In the genomic region with DNA sequence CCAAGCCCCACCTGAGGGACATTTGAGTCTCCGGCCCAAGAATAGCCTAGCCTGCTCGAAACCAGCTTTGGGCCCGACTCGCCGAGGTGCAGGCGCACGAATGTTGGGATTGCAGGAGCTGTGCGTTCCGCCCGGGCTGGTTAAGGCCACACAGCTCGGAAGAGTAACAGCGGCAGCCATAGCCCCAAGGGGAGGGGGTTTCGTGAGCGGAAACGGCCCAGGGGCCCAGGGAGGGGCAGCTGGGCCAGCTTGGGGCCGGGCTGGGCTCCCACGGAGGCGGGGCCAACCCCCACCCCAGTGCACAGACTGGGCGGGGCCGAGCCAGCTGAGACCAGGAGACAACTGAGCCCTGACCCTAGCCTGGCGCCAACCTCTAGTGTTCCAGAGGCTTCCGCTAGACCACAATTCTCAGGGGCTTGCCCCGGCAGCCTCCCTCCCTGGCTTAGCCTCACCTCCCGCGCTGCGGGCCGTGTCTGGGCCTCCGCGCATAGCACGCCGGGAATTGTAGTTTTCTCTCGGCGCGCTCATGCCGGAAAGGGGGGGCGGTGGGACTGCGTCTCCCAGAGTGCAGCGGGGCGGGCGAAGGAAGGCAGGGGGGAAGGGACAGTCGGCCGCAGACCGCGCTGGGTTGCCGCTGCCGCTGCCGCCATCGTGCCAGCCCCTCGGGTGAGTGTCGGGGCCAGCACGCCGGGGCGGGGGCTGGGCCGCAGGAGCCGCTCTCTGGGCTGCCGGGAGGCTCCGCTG, we compare ENCODE assay signal across 8 cellular contexts. TPM values are rescaled to one million over a fixed set of nuclear protein-coding genes. Genes with fewer than 3 reads are reported as not detected.
DNase-seq lines count a peak whose midpoint lies in the region; ATAC-seq and TF ChIP-seq lines count a peak whose summit lies in the region.

Gene NUTF2 (plus strand): TSS at position 614 of the 744 bp plus-strand sequence. CDS start 18,198 bp downstream, outside the sequence.

- peak within 1 kb of the TSS; percentile 85 for H3K27ac ChIP-seq in RWPE2 (ENCODE audit: poor library complexity, severe bottlenecking)

- peak within 1 kb of the TSS; percentile 93 for H3K27ac Mint-ChIP-seq in activated T-helper 2 cell treated with anti-CD3 and anti-CD28 coated beads, Interferon-gamma antibody, Interleukin-2, Interleukin-4, amounts not matched to agents 10 μg/mL and 5 μg/mL and 100 μg/mL, durations not matched to agents 14 hours and 24 hours and 36 hours
- peak within 1 kb of the TSS; percentile 86 to 89 for H3K27ac Mint-ChIP-seq in natural killer cell

- H3K9me3 ChIP-seq in RWPE2 (ENCODE audit: severe bottlenecking), result no peaks in the 10 kb centered on the region

- no peaks in the 10 kb centered on the region for H3K27me3 ChIP-seq in RWPE2 (ENCODE audit: insufficient read depth, poor library complexity, severe bottlenecking)

- H3K36me3 ChIP-seq in RWPE2 (ENCODE audit: low read depth), result peaks cover 24% of the 10 kb centered on the region

- no peaks in the 10 kb centered on the region for H3K9me3 Mint-ChIP-seq in activated T-helper 2 cell treated with anti-CD3 and anti-CD28 coated beads, Interferon-gamma antibody, Interleukin-2, Interleukin-4, amounts not matched to agents 10 μg/mL and 5 μg/mL and 100 μg/mL, durations not matched to agents 14 hours and 24 hours and 36 hours
- H3K9me3 Mint-ChIP-seq in natural killer cell, result no peaks in the 10 kb centered on the region

- peaks cover 36% of the 10 kb centered on the region for H3K4me1 Mint-ChIP-seq in activated T-helper 2 cell treated with anti-CD3 and anti-CD28 coated beads, Interferon-gamma antibody, Interleukin-2, Interleukin-4, amounts not matched to agents 10 μg/mL and 5 μg/mL and 100 μg/mL, durations not matched to agents 14 hours and 24 hours and 36 hours (ENCODE audit: low read depth)
- peaks cover 36 to 40% of the 10 kb centered on the region in 2 donors for H3K4me1 Mint-ChIP-seq in natural killer cell

- ATAC-seq in RWPE2 (ENCODE audit: low read depth) (peak; percentile 63), natural killer cell (peak; percentile 72 to 87 (median 76))
- peak; percentile 77 for ATAC-seq in stimulated activated naive CD8-positive, alpha-beta T cell treated with anti-CD3 and anti-CD28 coated beads, Interleukin-15, Interleukin-2, amounts not matched to agents 100 U/mL and 50 U/mL, for 24 hours

- no peaks in the 10 kb centered on the region for H3K27me3 Mint-ChIP-seq in activated T-helper 2 cell treated with anti-CD3 and anti-CD28 coated beads, Interferon-gamma antibody, Interleukin-2, Interleukin-4, amounts not matched to agents 10 μg/mL and 5 μg/mL and 100 μg/mL, durations not matched to agents 14 hours and 24 hours and 36 hours (ENCODE audit: low read depth)
- no peaks in the 10 kb centered on the region for H3K27me3 Mint-ChIP-seq in natural killer cell (ENCODE audit: low read depth in 2 of 2)

- no peak for TF ChIP-seq CTCF in RWPE2 (IDR thresholded peaks at IDR 0.05; ENCODE audit: poor library complexity, severe bottlenecking)
- TF ChIP-seq CTCF in fibroblast of mammary gland (conservative IDR thresholded peaks at IDR 0.05; ENCODE audit: control insufficient read depth, insufficient read depth, low read depth, low read length), result no peak
- TF ChIP-seq CTCF in natural killer cell (IDR thresholded peaks at IDR 0.05), result no peak

- peaks cover 18% of the 10 kb centered on the region for H3K4me1 ChIP-seq in RWPE2 (ENCODE audit: insufficient read depth, poor library complexity, severe bottlenecking)

- peaks cover 23% of the 10 kb centered on the region for H3K36me3 Mint-ChIP-seq in activated T-helper 2 cell treated with anti-CD3 and anti-CD28 coated beads, Interferon-gamma antibody, Interleukin-2, Interleukin-4, amounts not matched to agents 10 μg/mL and 5 μg/mL and 100 μg/mL, durations not matched to agents 14 hours and 24 hours and 36 hours (ENCODE audit: low read depth)
- no peaks in the 10 kb centered on the region for H3K36me3 Mint-ChIP-seq in natural killer cell

- peak within 1 kb of the TSS; percentile 97 for H3K4me3 ChIP-seq in RWPE2 (ENCODE audit: severe bottlenecking)
- peak within 1 kb of the TSS; percentile 88 for H3K4me3 ChIP-seq in fibroblast of mammary gland (ENCODE audit: control insufficient read depth, low read depth, low read length)

- intact Hi-C loops in activated T-helper 2 cell treated with anti-CD3 and anti-CD28 coated beads, Interferon-gamma antibody, Interleukin-2, Interleukin-4, amounts not matched to agents 10 μg/mL and 5 μg/mL and 100 μg/mL, durations not matched to agents 14 hours and 24 hours and 36 hours (cut with micrococcal nuclease), result loop anchor here (1.0 to 10.0 kb wide), 9 partner anchors 13 to 602 kb away; partner anchors contain the start of genes ACD, CTCF, FHOD1 and PARD6A
- intact Hi-C loops in natural killer cell (cut with micrococcal nuclease), result loop anchor here (1.0 to 2.0 kb wide), 4 partner anchors 14 to 47 kb away; partner anchors contain the start of genes EDC4, PSKH1, RANBP10 and TSNAXIP1

- H3K4me3 Mint-ChIP-seq in activated T-helper 2 cell treated with anti-CD3 and anti-CD28 coated beads, Interferon-gamma antibody, Interleukin-2, Interleukin-4, amounts not matched to agents 10 μg/mL and 5 μg/mL and 100 μg/mL, durations not matched to agents 14 hours and 24 hours and 36 hours (ENCODE audit: low read depth), result peak within 1 kb of the TSS; percentile 93
- H3K4me3 Mint-ChIP-seq in natural killer cell, result peak within 1 kb of the TSS; percentile 84

- peak; percentile 96 for DNase-seq in Daoy (ENCODE audit: low read depth)
- peak; percentile 90 for DNase-seq in GOT3 (lab: John Stamatoyannopoulos, UW)
- peak; percentile 95 for DNase-seq in LoVo (ENCODE audit: low spot score)
- DNase-seq in RWPE2 (ENCODE audit: low spot score), result peak; percentile 96
- DNase-seq in activated T-helper 2 cell treated with anti-CD3 and anti-CD28 coated beads, Interferon-gamma antibody, Interleukin-2, Interleukin-4, amounts not matched to agents 10 μg/mL and 5 μg/mL and 100 μg/mL, durations not matched to agents 14 hours and 24 hours and 36 hours (ENCODE audit: low spot score), result peak; percentile 96
- DNase-seq in fibroblast of mammary gland (ENCODE audit: low read depth), result peak; percentile 88
- DNase-seq in natural killer cell, result peak; percentile 95
- DNase-seq in stimulated activated naive CD8-positive, alpha-beta T cell treated with anti-CD3 and anti-CD28 coated beads, Interleukin-15, Interleukin-2, amounts not matched to agents 100 U/mL and 50 U/mL, for 24 hours, result peak; percentile 97

RNA-seq across cellular contexts. Expression of gene NUTF2, which starts in this region (rescaled TPM):
- 42.9 and 48.7 TPM in 2 replicates for total RNA-seq in Daoy (2014; rRNA removed; shearing (Covaris generic))
- 165 and 177 TPM in 2 replicates for total RNA-seq in activated T-helper 2 cell treated with anti-CD3 and anti-CD28 coated beads, Interferon-gamma antibody, Interleukin-2, Interleukin-4, amounts not matched to agents 10 μg/mL and 5 μg/mL and 100 μg/mL, durations not matched to agents 14 hours and 24 hours and 36 hours
- 10 to 100 TPM; 43.2 to 47.1 (median 43.3) TPM for total RNA-seq in natural killer cell

Comparison
In these comparisons a context has a peak if more than half of its experiments do, and no peak if none do; other contexts are left out.
1. Peak in every context shown above with its lines: DNase-seq, ATAC-seq, H3K4me3 ChIP-seq and H3K27ac ChIP-seq.